Comparison of ENCODE assay signal across 20 cellular contexts in the genomic region with DNA sequence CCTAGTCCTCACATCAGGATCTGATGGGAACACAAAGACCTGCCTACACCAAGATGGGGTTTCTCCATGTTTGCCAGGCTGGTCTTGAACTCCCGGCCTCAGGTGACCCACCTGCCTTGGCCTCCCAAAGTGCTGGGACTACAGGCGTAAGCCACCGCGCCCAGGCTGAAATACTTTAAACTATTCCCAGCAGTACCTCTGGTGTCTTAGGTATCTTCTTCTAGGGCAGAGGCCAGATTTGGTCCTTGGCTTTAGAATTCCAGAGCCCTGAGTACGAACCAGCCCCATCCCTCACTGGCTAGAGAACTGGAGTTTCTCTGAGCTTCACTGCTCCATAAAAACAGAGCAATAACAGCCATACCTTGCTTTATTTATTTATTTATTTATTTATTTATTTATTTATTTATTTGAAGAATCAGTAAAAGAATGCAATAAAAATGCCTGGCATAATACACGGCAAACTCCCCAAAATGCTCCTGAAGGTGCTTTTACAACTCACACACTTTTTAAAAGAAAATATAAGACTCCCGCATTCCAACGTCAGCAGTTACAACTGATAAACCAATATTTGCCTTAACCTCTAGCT.
DNase-seq lines count a peak whose midpoint lies in the region; ATAC-seq and TF ChIP-seq lines count a peak whose summit lies in the region.
"Had no signal": no experiment of that assay in that cellular context is flagged by ENCODE, and none has a peak within 500 bp of the region (broad histone marks: within the 10 kb centered on the region; RNA-seq: fewer than 3 reads in every experiment).

No MANE protein-coding gene starts in this region.

- WGBS in hepatocyte (ENCODE audit: low lambda C conversion rate, missing lambda C conversion rate) = 66% methylated on average over 8 of the region's 8 CpGs
- WGBS in neuronal stem cell (ENCODE audit: extremely low coverage in 2 of 2, insufficient read length in 2 of 2, insufficient replicate concordance in 1 of 2), 2 donors = no CpG with 5 or more reads among the region's 8 CpGs

- no peaks in the 10 kb centered on the region for H3K36me3 ChIP-seq in GM23338 (ENCODE audit: insufficient read depth)
- no peaks in the 10 kb centered on the region for H3K36me3 ChIP-seq in hepatocyte (replicated peaks; ENCODE audit: insufficient read depth, low read depth)
- H3K36me3 ChIP-seq in neuronal stem cell (replicated peaks in 1 of 2; ENCODE audit: control insufficient read depth in 2 of 2, insufficient read depth in 2 of 2, low read length in 2 of 2) = no peaks in the 10 kb centered on the region
- H3K36me3 ChIP-seq: BLaER1 had no signal

- H3K9ac ChIP-seq in neuronal stem cell (ENCODE audit: low read depth, low read length, poor library complexity) = no peak overlapping the region
- H3K9ac ChIP-seq: BLaER1, GM23248 had no signal

- no peak overlapping the region for H4K8ac ChIP-seq in neuronal stem cell (ENCODE audit: low read depth, low read length)

- peak overlapping the region; percentile 33 for H3K18ac ChIP-seq in neuronal stem cell (ENCODE audit: low read length)

- H3K9me3 ChIP-seq in hepatocyte (ENCODE audit: low read depth) (no peaks in the 10 kb centered on the region), neuronal stem cell (replicated peaks in 1 of 2; ENCODE audit: control insufficient read depth in 2 of 2, insufficient read depth in 1 of 2, low read depth in 1 of 2, low read length in 2 of 2) (no peaks in the 10 kb centered on the region)
- H3K9me3 ChIP-seq: BLaER1 had no signal

- no peaks in the 10 kb centered on the region for H3K79me1 ChIP-seq in neuronal stem cell (ENCODE audit: low read depth, low read length)

- H2BK120ac ChIP-seq in neuronal stem cell (ENCODE audit: low read depth, low read length) = no peak overlapping the region

- ATAC-seq in GM23338 (no peak), HG02840 (IDR thresholded peaks at IDR 0.05; ENCODE audit: low FRiP score, unreplicated experiment) (no peak)
- ATAC-seq: CD8-positive, alpha-beta T cell; GM12878; HCT116 had no signal

- H3K27me3 ChIP-seq in GM23338 (ENCODE audit: insufficient read depth) = no peaks in the 10 kb centered on the region
- H3K27me3 ChIP-seq in hepatocyte = peaks cover 3% of the 10 kb centered on the region
- peaks cover 0 to 41% (median 12%) of the 10 kb centered on the region in 3 experiments for H3K27me3 ChIP-seq in neuronal stem cell (ENCODE audit: control insufficient read depth in 3 of 3, insufficient read depth in 3 of 3, low read depth in 1 of 3, low read length in 3 of 3)
- H3K27me3 ChIP-seq: BLaER1 had no signal

- no peak overlapping the region for H2BK12ac ChIP-seq in neuronal stem cell (ENCODE audit: low read length)

- H3K27ac Mint-ChIP-seq in GM23338 = no peak overlapping the region
- H3K27ac Mint-ChIP-seq: B cell; CD4-positive, CD25-positive, alpha-beta regulatory T cell; CD8-positive, alpha-beta T cell; HFFc6 had no signal

- no peaks in the 10 kb centered on the region for H3K79me2 ChIP-seq in GM23338 (replicated peaks; ENCODE audit: insufficient read depth)
- H3K79me2 ChIP-seq in hepatocyte = no peaks in the 10 kb centered on the region

- H3K4me2 ChIP-seq in GM23338 (no peak overlapping the region), hepatocyte (peak overlapping the region; percentile 16), neuronal stem cell (ENCODE audit: insufficient read depth, low read length, poor library complexity, severe bottlenecking) (no peak overlapping the region)
- H3K4me2 ChIP-seq: BLaER1 had no signal

- TF ChIP-seq CTCF in GM23338 (conservative IDR thresholded peaks at IDR 0.05; ENCODE audit: low read depth in 2 of 2) = no peak
- no peak for TF ChIP-seq CTCF in hepatocyte (IDR thresholded peaks at IDR 0.05; ENCODE audit: poor library complexity)
- no peak for TF ChIP-seq CTCF in foreskin fibroblast (IDR thresholded peaks at IDR 0.05; ENCODE audit: low read depth, low read length)

- H3K9me2 ChIP-seq in GM23338 (ENCODE audit: insufficient read depth) = no peaks in the 10 kb centered on the region
- H3K9me2 ChIP-seq in hepatocyte (replicated peaks; ENCODE audit: insufficient read depth) = no peaks in the 10 kb centered on the region

- H3K23ac ChIP-seq in neuronal stem cell (ENCODE audit: low read depth, low read length, poor library complexity) = no peak overlapping the region

- H3K4ac ChIP-seq in neuronal stem cell (ENCODE audit: low read length) = no peak overlapping the region

- H3K4me3 ChIP-seq in GM23338 (no peak overlapping the region), hepatocyte (no peak overlapping the region), neuronal stem cell (ENCODE audit: low read length in 2 of 2) (peak overlapping the region in 1 of 2 donors; percentile 36), foreskin fibroblast (ENCODE audit: low read depth in 1 of 2, low read length in 2 of 2) (no peak overlapping the region)
- H3K4me3 ChIP-seq: BLaER1, GM12878, GM23248 had no signal

- no peaks in the 10 kb centered on the region for H3K4me1 Mint-ChIP-seq in GM23338
- H3K4me1 Mint-ChIP-seq: B cell; CD4-positive, CD25-positive, alpha-beta regulatory T cell had no signal

- H2BK5ac ChIP-seq in neuronal stem cell (ENCODE audit: low read length) = no peak overlapping the region

- peaks cover 10% of the 10 kb centered on the region for H3K27me3 Mint-ChIP-seq in GM23338 (ENCODE audit: insufficient read depth, low read depth, poor library complexity)
- H3K27me3 Mint-ChIP-seq: CD4-positive, CD25-positive, alpha-beta regulatory T cell had no signal

- H3K27ac ChIP-seq in GM23338 (ENCODE audit: low read depth) (no peak overlapping the region), hepatocyte (no peak overlapping the region), neuronal stem cell (replicated peaks; ENCODE audit: low read length) (no peak overlapping the region)
- H3K27ac ChIP-seq: BLaER1, C4-2B, GM23248 had no signal

- no peaks in the 10 kb centered on the region for H3F3A ChIP-seq in GM23338 (replicated peaks; ENCODE audit: low read depth)

- H3K4me1 ChIP-seq in GM23338 (ENCODE audit: insufficient read depth) (no peaks in the 10 kb centered on the region), hepatocyte (ENCODE audit: insufficient read depth) (peaks cover 18% of the 10 kb centered on the region), neuronal stem cell (ENCODE audit: control insufficient read depth in 2 of 2, insufficient read depth in 1 of 2, low read depth in 1 of 2, low read length in 2 of 2) (no peaks in the 10 kb centered on the region)

- H3K4me3 Mint-ChIP-seq in GM23338 = no peak overlapping the region
- H3K4me3 Mint-ChIP-seq: B cell; CD4-positive, CD25-positive, alpha-beta regulatory T cell; CD8-positive, alpha-beta T cell; H9; HFFc6 had no signal

- no peak overlapping the region for H4K91ac ChIP-seq in neuronal stem cell (ENCODE audit: low read depth, low read length, poor library complexity)

- no peak overlapping the region for H2AK5ac ChIP-seq in neuronal stem cell (ENCODE audit: low read depth, low read length)

- H4K20me1 ChIP-seq in GM23338 (replicated peaks; ENCODE audit: insufficient read depth) (no peaks in the 10 kb centered on the region), hepatocyte (ENCODE audit: insufficient read depth, poor library complexity, severe bottlenecking) (no peaks in the 10 kb centered on the region)
- H4K20me1 ChIP-seq: BLaER1 had no signal

- DNase-seq in GM23338 (ENCODE audit: low spot score) = no peak
- no peak for DNase-seq in hepatocyte (ENCODE audit: low spot score)
- DNase-seq in neuronal stem cell (ENCODE audit: low spot score) = no peak
- DNase-seq in foreskin fibroblast = no peak
- DNase-seq in NK-92 (lab: John Stamatoyannopoulos, UW; ENCODE audit: unreplicated experiment) = no peak
- DNase-seq: CD4-positive, CD25-positive, alpha-beta regulatory T cell; CD8-positive, alpha-beta T cell; DMS 273 treated with DMSO at 0.1 percent for 48 hours; DMS79; EL; GDM1; GM23248; H9; HFFc6 had no signal

- no peaks in the 10 kb centered on the region for H3K9me3 Mint-ChIP-seq in GM23338
- H3K9me3 Mint-ChIP-seq: CD8-positive, alpha-beta T cell; H9; HFFc6 had no signal

- H3K14ac ChIP-seq in neuronal stem cell (ENCODE audit: low read length) = no peak overlapping the region

- no peak overlapping the region for H2BK15ac ChIP-seq in neuronal stem cell (ENCODE audit: low read length)

- H3K36me3 Mint-ChIP-seq in GM23338 (ENCODE audit: low read depth) = no peaks in the 10 kb centered on the region
- H3K36me3 Mint-ChIP-seq: CD4-positive, CD25-positive, alpha-beta regulatory T cell; CD8-positive, alpha-beta T cell had no signal

- H2AFZ ChIP-seq in GM23338 (peak overlapping the region; percentile 32; the same call in 1 of the 2 replicates), hepatocyte (no peak overlapping the region), neuronal stem cell (ENCODE audit: low read length) (no peak overlapping the region)
- H2AFZ ChIP-seq: GM23248 had no signal

TF ChIP-seq in GM23338, 12 proteins besides CTCF, POLR2A, EP300 and RAD21 (continues in another document):
- no peak for TF ChIP-seq ZNF331 (CRISPR knock-in tag; IDR thresholded peaks at IDR 0.05; ENCODE audit: low read depth)
- TF ChIP-seq, protein P1, sequence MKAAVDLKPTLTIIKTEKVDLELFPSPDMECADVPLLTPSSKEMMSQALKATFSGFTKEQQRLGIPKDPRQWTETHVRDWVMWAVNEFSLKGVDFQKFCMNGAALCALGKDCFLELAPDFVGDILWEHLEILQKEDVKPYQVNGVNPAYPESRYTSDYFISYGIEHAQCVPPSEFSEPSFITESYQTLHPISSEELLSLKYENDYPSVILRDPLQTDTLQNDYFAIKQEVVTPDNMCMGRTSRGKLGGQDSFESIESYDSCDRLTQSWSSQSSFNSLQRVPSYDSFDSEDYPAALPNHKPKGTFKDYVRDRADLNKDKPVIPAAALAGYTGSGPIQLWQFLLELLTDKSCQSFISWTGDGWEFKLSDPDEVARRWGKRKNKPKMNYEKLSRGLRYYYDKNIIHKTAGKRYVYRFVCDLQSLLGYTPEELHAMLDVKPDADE (IDR thresholded peaks at IDR 0.05) = no peak
- TF ChIP-seq CREB1 (CRISPR knock-in tag; IDR thresholded peaks at IDR 0.05; ENCODE audit: low read depth) = no peak
- no peak for TF ChIP-seq ZNF114 (CRISPR knock-in tag; IDR thresholded peaks at IDR 0.05)
- TF ChIP-seq EZH2phosphoT487 (IDR thresholded peaks at IDR 0.05; ENCODE audit: unreplicated experiment) = no peak
- no peak for TF ChIP-seq STAT1 (IDR thresholded peaks at IDR 0.05; ENCODE audit: unreplicated experiment)
